30 cellular contexts compared by ENCODE assay signal in genomic region chr3:123478314-123478713, GRCh38. TPM values are rescaled to one million over a fixed set of nuclear protein-coding genes. Genes with fewer than 3 reads are reported as not detected.
"Had no signal": no experiment of that assay in that cellular context is flagged by ENCODE, and none has a peak within 500 bp of the region (broad histone marks: within the 10 kb centered on the region; RNA-seq: fewer than 3 reads in every experiment).

No MANE protein-coding gene starts in this region.

- ATAC-seq: activated CD8-positive, alpha-beta memory T cell treated with anti-CD3 and anti-CD28 coated beads, Interleukin-2, amount 10 ng/mL, durations not matched to agents 7 days and 5 days had no signal

- DNase-seq: activated B cell treated with CpG ODN at 0.5 μM for 24 hours; activated CD4-positive, alpha-beta T cell treated with anti-CD3 and anti-CD28 coated beads for 1 hour; activated CD4-positive, alpha-beta T cell treated with anti-CD3 and anti-CD28 coated beads, Interleukin-2, amount 10 ng/mL, durations not matched to agents 24 days and 14 days; activated CD4-positive, alpha-beta T cell treated with anti-CD3 and anti-CD28 coated beads, Interleukin-2, amount 50 U/mL, for 48 hours; activated CD8-positive, alpha-beta memory T cell treated with anti-CD3 and anti-CD28 coated beads, Interleukin-2, amount 10 ng/mL, durations not matched to agents 7 days and 5 days; activated effector memory CD4-positive, alpha-beta T cell treated with Interleukin-2 at 50 U/mL for 16 hours; activated naive CD4-positive, alpha-beta T cell treated with Interleukin-2 at 50 U/mL for 16 hours; activated T-cell treated with anti-CD3 and anti-CD28 coated beads, Interleukin-2, amount 50 U/mL, for 24 hours; brain microvascular endothelial cell; cerebellar nuclear complex; Kasumi-1; KBM-7; MV-4-11; NCI-H1092 treated with DMSO at 0.1 percent for 48 hours; NCI-H1417 treated with DMSO at 0.1 percent for 48 hours; NCI-H187 treated with DMSO at 0.1 percent for 48 hours; NCI-H2081 treated with DMSO at 0.1 percent for 48 hours; NCI-H446 treated with DMSO at 0.1 percent for 48 hours; NCI-H526 treated with DMSO at 0.1 percent for 48 hours; NCI-H82; Peyer's patch; Right ventricle myocardium superior; SJCRH30; SK-N-SH had no signal

- H3K36me3 Mint-ChIP-seq: activated CD8-positive, alpha-beta memory T cell treated with anti-CD3 and anti-CD28 coated beads, Interleukin-2, amount 10 ng/mL, durations not matched to agents 7 days and 5 days; activated naive CD8-positive, alpha-beta T cell had no signal

- H3K36me3 ChIP-seq: brain microvascular endothelial cell, Peyer's patch, SJCRH30 had no signal

- H3K9ac ChIP-seq: SK-N-SH had no signal

- H3K27me3 ChIP-seq: Peyer's patch had no signal

- H3K27ac Mint-ChIP-seq: activated B cell treated with CpG ODN at 0.5 μM for 24 hours; activated CD4-positive, alpha-beta T cell treated with anti-CD3 and anti-CD28 coated beads, Interleukin-2, amount 10 ng/mL, durations not matched to agents 24 days and 14 days; activated CD8-positive, alpha-beta memory T cell treated with anti-CD3 and anti-CD28 coated beads, Interleukin-2, amount 10 ng/mL, durations not matched to agents 7 days and 5 days; activated naive CD8-positive, alpha-beta T cell; activated T-cell treated with anti-CD3 and anti-CD28 coated beads, Interleukin-2, amount 50 U/mL, for 24 hours; activated T-helper 1 cell treated with anti-CD3 and anti-CD28 coated beads, Interleukin-12 subunit alpha, Interleukin-12 subunit beta, Interleukin-2, Interleukin-4 antibody, amounts not matched to agents 30 ng/mL and 10 ng/mL and 1 ng/mL, durations not matched to agents 14 hours and 24 hours and 36 hours had no signal

- H3K4me1 Mint-ChIP-seq: activated CD4-positive, alpha-beta T cell treated with anti-CD3 and anti-CD28 coated beads, Interleukin-2, amount 10 ng/mL, durations not matched to agents 24 days and 14 days; activated CD8-positive, alpha-beta memory T cell treated with anti-CD3 and anti-CD28 coated beads, Interleukin-2, amount 10 ng/mL, durations not matched to agents 7 days and 5 days had no signal

- H3K9me3 ChIP-seq: Peyer's patch, SJCRH30, SK-N-SH had no signal

- FAIRE-seq: colon had no signal

- H3K9me3 Mint-ChIP-seq: activated B cell treated with CpG ODN at 0.5 μM for 24 hours; activated CD4-positive, alpha-beta T cell treated with anti-CD3 and anti-CD28 coated beads, Interleukin-2, amount 10 ng/mL, durations not matched to agents 24 days and 14 days; activated T-cell treated with anti-CD3 and anti-CD28 coated beads, Interleukin-2, amount 50 U/mL, for 24 hours; activated T-helper 1 cell treated with anti-CD3 and anti-CD28 coated beads, Interleukin-12 subunit alpha, Interleukin-12 subunit beta, Interleukin-2, Interleukin-4 antibody, amounts not matched to agents 30 ng/mL and 10 ng/mL and 1 ng/mL, durations not matched to agents 14 hours and 24 hours and 36 hours had no signal

- H3K4me1 ChIP-seq: Peyer's patch, SJCRH30 had no signal

- H3K4me3 Mint-ChIP-seq: activated B cell treated with CpG ODN at 0.5 μM for 24 hours; activated CD4-positive, alpha-beta T cell treated with anti-CD3 and anti-CD28 coated beads, Interleukin-2, amount 10 ng/mL, durations not matched to agents 24 days and 14 days; activated CD8-positive, alpha-beta memory T cell treated with anti-CD3 and anti-CD28 coated beads, Interleukin-2, amount 10 ng/mL, durations not matched to agents 7 days and 5 days; activated naive CD8-positive, alpha-beta T cell; activated T-cell treated with anti-CD3 and anti-CD28 coated beads, Interleukin-2, amount 50 U/mL, for 24 hours; activated T-helper 1 cell treated with anti-CD3 and anti-CD28 coated beads, Interleukin-12 subunit alpha, Interleukin-12 subunit beta, Interleukin-2, Interleukin-4 antibody, amounts not matched to agents 30 ng/mL and 10 ng/mL and 1 ng/mL, durations not matched to agents 14 hours and 24 hours and 36 hours had no signal

- H3K4me2 ChIP-seq: SK-N-SH had no signal

- H3K27ac ChIP-seq: brain microvascular endothelial cell, Peyer's patch, RWPE1, SJCRH30 had no signal

- H3K4me3 ChIP-seq: Peyer's patch, SJCRH30 had no signal

RNA-seq across cellular contexts. Expression of gene ADCY5, which starts 29.4 kb away (rescaled TPM):
- total RNA-seq: activated B cell treated with CpG ODN at 0.5 μM for 24 hours; activated CD4-positive, alpha-beta T cell treated with anti-CD3 and anti-CD28 coated beads, Interleukin-2, amount 10 ng/mL, durations not matched to agents 24 days and 14 days; activated CD8-positive, alpha-beta memory T cell treated with anti-CD3 and anti-CD28 coated beads, Interleukin-2, amount 10 ng/mL, durations not matched to agents 7 days and 5 days; activated T-helper 1 cell treated with anti-CD3 and anti-CD28 coated beads, Interleukin-12 subunit alpha, Interleukin-12 subunit beta, Interleukin-2, Interleukin-4 antibody, amounts not matched to agents 30 ng/mL and 10 ng/mL and 1 ng/mL, durations not matched to agents 14 hours and 24 hours and 36 hours; MCF 10A; T-helper 1 cell treated with Interleukin-12 subunit alpha and Interleukin-12 subunit beta and Interleukin-4 antibody, amounts not matched to agents 30 ng/mL and 1 ng/mL, for 36 hours had no signal
